ENCODE assay signal across 1 cellular context in the genomic region with DNA sequence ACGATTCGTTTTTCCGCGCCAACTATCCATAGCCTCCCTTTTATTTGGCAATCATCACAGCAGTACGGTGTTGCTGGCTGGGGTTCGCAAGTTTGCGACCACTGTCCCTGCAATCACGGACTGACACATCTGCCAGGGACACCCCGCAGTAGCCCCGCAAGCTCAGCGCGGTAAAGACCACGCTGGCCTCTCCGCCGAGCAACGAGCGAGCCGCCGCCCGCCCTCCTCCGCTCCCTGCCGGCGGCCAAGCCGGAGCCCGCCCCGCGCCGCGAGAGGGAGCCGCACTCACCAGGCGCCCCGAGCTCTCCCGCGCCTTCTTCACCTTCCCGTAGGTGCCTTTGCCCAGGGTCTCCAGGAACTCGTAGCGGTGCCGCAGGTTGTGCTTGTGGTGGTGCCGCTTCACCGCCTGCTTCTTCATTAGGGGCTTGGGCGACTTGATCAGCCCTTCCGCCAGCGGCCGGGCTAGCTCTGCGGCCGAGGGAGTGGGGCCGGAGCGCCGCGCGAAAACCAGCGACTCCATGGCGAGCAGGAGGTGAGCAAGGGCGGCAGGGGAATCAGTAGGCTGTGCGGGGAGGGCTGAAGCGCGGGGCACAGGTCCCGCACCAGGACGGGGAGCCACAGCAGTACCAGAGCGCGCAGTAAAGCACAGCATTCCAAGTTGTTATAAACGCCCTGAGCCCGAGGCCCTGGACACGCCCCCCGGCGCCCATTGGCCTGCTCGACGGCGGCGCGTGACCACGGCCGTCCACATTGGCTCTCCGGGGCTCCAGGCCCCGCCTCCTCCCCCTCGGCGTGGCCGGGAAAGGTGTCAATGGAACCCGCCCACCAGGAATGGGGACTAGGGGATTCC.
TF ChIP-seq lines count a peak whose summit lies in the region.

A gene (minus strand): TSS at position 637 of the 850 bp plus-strand sequence. CDS start 117 bp downstream, at position 520.

TF ChIP-seq in HepG2, 621 proteins besides CTCF, POLR2A, EP300 and RAD21 (continued from another document and continues in another):
- TF ChIP-seq, protein P1, sequence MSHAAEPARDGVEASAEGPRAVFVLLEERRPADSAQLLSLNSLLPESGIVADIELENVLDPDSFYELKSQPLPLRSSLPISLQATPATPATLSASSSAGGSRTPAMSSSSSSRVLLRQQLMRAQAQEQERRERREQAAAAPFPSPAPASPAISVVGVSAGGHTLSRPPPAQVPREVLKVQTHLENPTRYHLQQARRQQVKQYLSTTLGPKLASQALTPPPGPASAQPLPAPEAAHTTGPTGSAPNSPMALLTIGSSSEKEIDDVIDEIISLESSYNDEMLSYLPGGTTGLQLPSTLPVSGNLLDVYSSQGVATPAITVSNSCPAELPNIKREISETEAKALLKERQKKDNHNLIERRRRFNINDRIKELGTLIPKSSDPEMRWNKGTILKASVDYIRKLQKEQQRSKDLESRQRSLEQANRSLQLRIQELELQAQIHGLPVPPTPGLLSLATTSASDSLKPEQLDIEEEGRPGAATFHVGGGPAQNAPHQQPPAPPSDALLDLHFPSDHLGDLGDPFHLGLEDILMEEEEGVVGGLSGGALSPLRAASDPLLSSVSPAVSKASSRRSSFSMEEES (CRISPR knock-in tag; IDR thresholded peaks at IDR 0.05), result no peak
- TF ChIP-seq, protein P2, sequence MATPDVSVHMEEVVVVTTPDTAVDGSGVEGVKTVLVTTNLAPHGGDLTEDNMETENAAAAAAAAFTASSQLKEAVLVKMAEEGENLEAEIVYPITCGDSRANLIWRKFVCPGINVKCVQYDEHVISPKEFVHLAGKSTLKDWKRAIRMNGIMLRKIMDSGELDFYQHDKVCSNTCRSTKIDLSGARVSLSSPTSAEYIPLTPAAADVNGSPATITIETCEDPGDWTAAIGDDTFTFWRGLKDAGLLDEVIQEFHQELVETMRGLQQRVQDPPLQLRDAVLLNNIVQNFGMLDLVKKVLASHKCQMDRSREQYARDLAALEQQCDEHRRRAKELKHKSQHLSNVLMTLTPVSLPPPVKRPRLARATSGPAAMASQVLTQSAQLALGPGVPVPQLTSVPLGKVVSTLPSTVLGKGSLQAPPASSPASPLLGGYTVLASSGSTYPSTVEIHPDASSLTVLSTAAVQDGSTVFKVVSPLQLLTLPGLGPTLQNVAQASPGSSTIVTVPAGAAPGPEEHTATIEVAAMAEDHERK (CRISPR knock-in tag; IDR thresholded peaks at IDR 0.05; ENCODE audit: low read depth), result no peak
- no peak for TF ChIP-seq CHD2 (IDR thresholded peaks at IDR 0.05; ENCODE audit: low read depth, low read length)
- TF ChIP-seq, protein P3, sequence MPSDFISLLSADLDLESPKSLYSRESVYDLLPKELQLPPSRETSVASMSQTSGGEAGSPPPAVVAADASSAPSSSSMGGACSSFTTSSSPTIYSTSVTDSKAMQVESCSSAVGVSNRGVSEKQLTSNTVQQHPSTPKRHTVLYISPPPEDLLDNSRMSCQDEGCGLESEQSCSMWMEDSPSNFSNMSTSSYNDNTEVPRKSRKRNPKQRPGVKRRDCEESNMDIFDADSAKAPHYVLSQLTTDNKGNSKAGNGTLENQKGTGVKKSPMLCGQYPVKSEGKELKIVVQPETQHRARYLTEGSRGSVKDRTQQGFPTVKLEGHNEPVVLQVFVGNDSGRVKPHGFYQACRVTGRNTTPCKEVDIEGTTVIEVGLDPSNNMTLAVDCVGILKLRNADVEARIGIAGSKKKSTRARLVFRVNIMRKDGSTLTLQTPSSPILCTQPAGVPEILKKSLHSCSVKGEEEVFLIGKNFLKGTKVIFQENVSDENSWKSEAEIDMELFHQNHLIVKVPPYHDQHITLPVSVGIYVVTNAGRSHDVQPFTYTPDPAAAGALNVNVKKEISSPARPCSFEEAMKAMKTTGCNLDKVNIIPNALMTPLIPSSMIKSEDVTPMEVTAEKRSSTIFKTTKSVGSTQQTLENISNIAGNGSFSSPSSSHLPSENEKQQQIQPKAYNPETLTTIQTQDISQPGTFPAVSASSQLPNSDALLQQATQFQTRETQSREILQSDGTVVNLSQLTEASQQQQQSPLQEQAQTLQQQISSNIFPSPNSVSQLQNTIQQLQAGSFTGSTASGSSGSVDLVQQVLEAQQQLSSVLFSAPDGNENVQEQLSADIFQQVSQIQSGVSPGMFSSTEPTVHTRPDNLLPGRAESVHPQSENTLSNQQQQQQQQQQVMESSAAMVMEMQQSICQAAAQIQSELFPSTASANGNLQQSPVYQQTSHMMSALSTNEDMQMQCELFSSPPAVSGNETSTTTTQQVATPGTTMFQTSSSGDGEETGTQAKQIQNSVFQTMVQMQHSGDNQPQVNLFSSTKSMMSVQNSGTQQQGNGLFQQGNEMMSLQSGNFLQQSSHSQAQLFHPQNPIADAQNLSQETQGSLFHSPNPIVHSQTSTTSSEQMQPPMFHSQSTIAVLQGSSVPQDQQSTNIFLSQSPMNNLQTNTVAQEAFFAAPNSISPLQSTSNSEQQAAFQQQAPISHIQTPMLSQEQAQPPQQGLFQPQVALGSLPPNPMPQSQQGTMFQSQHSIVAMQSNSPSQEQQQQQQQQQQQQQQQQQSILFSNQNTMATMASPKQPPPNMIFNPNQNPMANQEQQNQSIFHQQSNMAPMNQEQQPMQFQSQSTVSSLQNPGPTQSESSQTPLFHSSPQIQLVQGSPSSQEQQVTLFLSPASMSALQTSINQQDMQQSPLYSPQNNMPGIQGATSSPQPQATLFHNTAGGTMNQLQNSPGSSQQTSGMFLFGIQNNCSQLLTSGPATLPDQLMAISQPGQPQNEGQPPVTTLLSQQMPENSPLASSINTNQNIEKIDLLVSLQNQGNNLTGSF (CRISPR knock-in tag; IDR thresholded peaks at IDR 0.05), result no peak
- 0 out of 2 replicates have a peak, but pooled peaks have one; percentile 52 for TF ChIP-seq ZFP37 (CRISPR knock-in tag; IDR thresholded peaks at IDR 0.05; ENCODE audit: borderline replicate concordance)
- TF ChIP-seq ATAD3A (CRISPR knock-in tag; IDR thresholded peaks at IDR 0.05), result no peak
- TF ChIP-seq NFYB (CRISPR knock-in tag; IDR thresholded peaks at IDR 0.05), result peak; percentile 91
- no peak for TF ChIP-seq RFX1 (IDR thresholded peaks at IDR 0.05)
- TF ChIP-seq ZNF605 (CRISPR knock-in tag; IDR thresholded peaks at IDR 0.05), result no peak
- TF ChIP-seq ZFP36L1 (CRISPR knock-in tag; IDR thresholded peaks at IDR 0.05), result no peak
- TF ChIP-seq, protein P4, sequence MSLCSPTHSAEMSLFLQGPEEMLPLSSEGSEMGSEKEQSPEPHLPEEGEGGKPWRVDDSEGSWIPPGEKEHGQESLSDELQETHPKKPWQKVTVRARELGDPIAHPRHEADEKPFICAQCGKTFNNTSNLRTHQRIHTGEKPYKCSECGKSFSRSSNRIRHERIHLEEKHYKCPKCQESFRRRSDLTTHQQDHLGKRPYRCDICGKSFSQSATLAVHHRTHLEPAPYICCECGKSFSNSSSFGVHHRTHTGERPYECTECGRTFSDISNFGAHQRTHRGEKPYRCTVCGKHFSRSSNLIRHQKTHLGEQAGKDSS (CRISPR knock-in tag; IDR thresholded peaks at IDR 0.05; ENCODE audit: borderline replicate concordance, low read depth), result no peak
- TF ChIP-seq, protein P5, sequence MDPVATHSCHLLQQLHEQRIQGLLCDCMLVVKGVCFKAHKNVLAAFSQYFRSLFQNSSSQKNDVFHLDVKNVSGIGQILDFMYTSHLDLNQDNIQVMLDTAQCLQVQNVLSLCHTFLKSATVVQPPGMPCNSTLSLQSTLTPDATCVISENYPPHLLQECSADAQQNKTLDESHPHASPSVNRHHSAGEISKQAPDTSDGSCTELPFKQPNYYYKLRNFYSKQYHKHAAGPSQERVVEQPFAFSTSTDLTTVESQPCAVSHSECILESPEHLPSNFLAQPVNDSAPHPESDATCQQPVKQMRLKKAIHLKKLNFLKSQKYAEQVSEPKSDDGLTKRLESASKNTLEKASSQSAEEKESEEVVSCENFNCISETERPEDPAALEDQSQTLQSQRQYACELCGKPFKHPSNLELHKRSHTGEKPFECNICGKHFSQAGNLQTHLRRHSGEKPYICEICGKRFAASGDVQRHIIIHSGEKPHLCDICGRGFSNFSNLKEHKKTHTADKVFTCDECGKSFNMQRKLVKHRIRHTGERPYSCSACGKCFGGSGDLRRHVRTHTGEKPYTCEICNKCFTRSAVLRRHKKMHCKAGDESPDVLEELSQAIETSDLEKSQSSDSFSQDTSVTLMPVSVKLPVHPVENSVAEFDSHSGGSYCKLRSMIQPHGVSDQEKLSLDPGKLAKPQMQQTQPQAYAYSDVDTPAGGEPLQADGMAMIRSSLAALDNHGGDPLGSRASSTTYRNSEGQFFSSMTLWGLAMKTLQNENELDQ (CRISPR knock-in tag; IDR thresholded peaks at IDR 0.05; ENCODE audit: borderline replicate concordance), result no peak
- TF ChIP-seq ZNF652 (CRISPR knock-in tag; IDR thresholded peaks at IDR 0.05; ENCODE audit: borderline replicate concordance, low read depth), result no peak
- TF ChIP-seq, protein P6, sequence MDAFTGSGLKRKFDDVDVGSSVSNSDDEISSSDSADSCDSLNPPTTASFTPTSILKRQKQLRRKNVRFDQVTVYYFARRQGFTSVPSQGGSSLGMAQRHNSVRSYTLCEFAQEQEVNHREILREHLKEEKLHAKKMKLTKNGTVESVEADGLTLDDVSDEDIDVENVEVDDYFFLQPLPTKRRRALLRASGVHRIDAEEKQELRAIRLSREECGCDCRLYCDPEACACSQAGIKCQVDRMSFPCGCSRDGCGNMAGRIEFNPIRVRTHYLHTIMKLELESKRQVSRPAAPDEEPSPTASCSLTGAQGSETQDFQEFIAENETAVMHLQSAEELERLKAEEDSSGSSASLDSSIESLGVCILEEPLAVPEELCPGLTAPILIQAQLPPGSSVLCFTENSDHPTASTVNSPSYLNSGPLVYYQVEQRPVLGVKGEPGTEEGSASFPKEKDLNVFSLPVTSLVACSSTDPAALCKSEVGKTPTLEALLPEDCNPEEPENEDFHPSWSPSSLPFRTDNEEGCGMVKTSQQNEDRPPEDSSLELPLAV (CRISPR knock-in tag; conservative IDR thresholded peaks at IDR 0.05; ENCODE audit: low read depth), result no peak
- no peak for TF ChIP-seq CENPX (CRISPR knock-in tag; IDR thresholded peaks at IDR 0.05)
- TF ChIP-seq ZNF550 (CRISPR knock-in tag; IDR thresholded peaks at IDR 0.05; ENCODE audit: borderline replicate concordance), result no peak
- TF ChIP-seq NFYC (CRISPR knock-in tag; IDR thresholded peaks at IDR 0.05), result peak; percentile 87
- TF ChIP-seq GATAD1 (CRISPR knock-in tag; IDR thresholded peaks at IDR 0.05), result no peak
- TF ChIP-seq SETDB1 (CRISPR knock-in tag; IDR thresholded peaks at IDR 0.05; ENCODE audit: borderline replicate concordance), result no peak
- TF ChIP-seq CHCHD3 (CRISPR knock-in tag; IDR thresholded peaks at IDR 0.05), result no peak
- no peak for TF ChIP-seq NONO (IDR thresholded peaks at IDR 0.05)
- peak; percentile 48; the same call in 1 of the 2 replicates for TF ChIP-seq NONO (CRISPR knock-in tag; conservative IDR thresholded peaks at IDR 0.05)
- TF ChIP-seq ZKSCAN1 (IDR thresholded peaks at IDR 0.05; ENCODE audit: low read length), result no peak
- TF ChIP-seq, protein P7, sequence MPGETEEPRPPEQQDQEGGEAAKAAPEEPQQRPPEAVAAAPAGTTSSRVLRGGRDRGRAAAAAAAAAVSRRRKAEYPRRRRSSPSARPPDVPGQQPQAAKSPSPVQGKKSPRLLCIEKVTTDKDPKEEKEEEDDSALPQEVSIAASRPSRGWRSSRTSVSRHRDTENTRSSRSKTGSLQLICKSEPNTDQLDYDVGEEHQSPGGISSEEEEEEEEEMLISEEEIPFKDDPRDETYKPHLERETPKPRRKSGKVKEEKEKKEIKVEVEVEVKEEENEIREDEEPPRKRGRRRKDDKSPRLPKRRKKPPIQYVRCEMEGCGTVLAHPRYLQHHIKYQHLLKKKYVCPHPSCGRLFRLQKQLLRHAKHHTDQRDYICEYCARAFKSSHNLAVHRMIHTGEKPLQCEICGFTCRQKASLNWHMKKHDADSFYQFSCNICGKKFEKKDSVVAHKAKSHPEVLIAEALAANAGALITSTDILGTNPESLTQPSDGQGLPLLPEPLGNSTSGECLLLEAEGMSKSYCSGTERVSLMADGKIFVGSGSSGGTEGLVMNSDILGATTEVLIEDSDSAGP (CRISPR knock-in tag; IDR thresholded peaks at IDR 0.05; ENCODE audit: borderline replicate concordance), result peak; percentile 86; the same call in 1 of the 2 replicates
- TF ChIP-seq, protein P8, sequence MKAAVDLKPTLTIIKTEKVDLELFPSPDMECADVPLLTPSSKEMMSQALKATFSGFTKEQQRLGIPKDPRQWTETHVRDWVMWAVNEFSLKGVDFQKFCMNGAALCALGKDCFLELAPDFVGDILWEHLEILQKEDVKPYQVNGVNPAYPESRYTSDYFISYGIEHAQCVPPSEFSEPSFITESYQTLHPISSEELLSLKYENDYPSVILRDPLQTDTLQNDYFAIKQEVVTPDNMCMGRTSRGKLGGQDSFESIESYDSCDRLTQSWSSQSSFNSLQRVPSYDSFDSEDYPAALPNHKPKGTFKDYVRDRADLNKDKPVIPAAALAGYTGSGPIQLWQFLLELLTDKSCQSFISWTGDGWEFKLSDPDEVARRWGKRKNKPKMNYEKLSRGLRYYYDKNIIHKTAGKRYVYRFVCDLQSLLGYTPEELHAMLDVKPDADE (CRISPR knock-in tag; IDR thresholded peaks at IDR 0.05), result no peak
- TF ChIP-seq, protein P9, sequence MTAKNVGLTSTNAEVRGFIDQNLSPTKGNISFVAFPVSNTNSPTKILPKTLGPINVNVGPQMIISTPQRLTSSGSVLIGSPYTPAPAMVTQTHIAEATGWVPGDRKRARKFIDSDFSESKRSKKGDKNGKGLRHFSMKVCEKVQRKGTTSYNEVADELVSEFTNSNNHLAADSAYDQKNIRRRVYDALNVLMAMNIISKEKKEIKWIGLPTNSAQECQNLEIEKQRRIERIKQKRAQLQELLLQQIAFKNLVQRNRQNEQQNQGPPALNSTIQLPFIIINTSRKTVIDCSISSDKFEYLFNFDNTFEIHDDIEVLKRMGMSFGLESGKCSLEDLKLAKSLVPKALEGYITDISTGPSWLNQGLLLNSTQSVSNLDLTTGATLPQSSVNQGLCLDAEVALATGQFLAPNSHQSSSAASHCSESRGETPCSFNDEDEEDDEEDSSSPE (CRISPR knock-in tag; IDR thresholded peaks at IDR 0.05), result peak; percentile 49
- TF ChIP-seq SAFB2 (CRISPR knock-in tag; IDR thresholded peaks at IDR 0.05; ENCODE audit: borderline replicate concordance, low read depth), result no peak
- TF ChIP-seq NFATC3 (CRISPR knock-in tag; IDR thresholded peaks at IDR 0.05), result peak; percentile 58; the same call in 1 of the 2 replicates
- TF ChIP-seq KDM5A (IDR thresholded peaks at IDR 0.05; ENCODE audit: borderline replicate concordance, low read length), result no peak; the same call in 1 of the 2 replicates
- TF ChIP-seq MAFF (IDR thresholded peaks at IDR 0.05; ENCODE audit: low read depth, low read length), result no peak
- no peak for TF ChIP-seq HOXA9 (CRISPR knock-in tag; IDR thresholded peaks at IDR 0.05; ENCODE audit: borderline replicate concordance)
- no peak for TF ChIP-seq FOXJ3 (CRISPR knock-in tag; IDR thresholded peaks at IDR 0.05; ENCODE audit: borderline replicate concordance)
- TF ChIP-seq ATM (IDR thresholded peaks at IDR 0.05; ENCODE audit: borderline replicate concordance), result no peak
- TF ChIP-seq, protein P10, sequence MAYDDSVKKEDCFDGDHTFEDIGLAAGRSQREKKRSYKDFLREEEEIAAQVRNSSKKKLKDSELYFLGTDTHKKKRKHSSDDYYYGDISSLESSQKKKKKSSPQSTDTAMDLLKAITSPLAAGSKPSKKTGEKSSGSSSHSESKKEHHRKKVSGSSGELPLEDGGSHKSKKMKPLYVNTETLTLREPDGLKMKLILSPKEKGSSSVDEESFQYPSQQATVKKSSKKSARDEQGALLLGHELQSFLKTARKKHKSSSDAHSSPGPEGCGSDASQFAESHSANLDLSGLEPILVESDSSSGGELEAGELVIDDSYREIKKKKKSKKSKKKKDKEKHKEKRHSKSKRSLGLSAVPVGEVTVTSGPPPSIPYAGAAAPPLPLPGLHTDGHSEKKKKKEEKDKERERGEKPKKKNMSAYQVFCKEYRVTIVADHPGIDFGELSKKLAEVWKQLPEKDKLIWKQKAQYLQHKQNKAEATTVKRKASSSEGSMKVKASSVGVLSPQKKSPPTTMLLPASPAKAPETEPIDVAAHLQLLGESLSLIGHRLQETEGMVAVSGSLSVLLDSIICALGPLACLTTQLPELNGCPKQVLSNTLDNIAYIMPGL (CRISPR knock-in tag; IDR thresholded peaks at IDR 0.05; ENCODE audit: borderline replicate concordance in 1 of 2, low read depth in 1 of 2), result peak; percentile 59 to 81; a peak in 2 of 4 replicates
- 0 out of 2 replicates have a peak, but pooled peaks have one; percentile 59 for TF ChIP-seq ZNF20 (CRISPR knock-in tag; IDR thresholded peaks at IDR 0.05)
